8 cellular contexts compared by ENCODE assay signal in genomic region chr5:17219006-17219422, GRCh38. TPM values are rescaled to one million over a fixed set of nuclear protein-coding genes. Genes with fewer than 3 reads are reported as not detected.
A peak's percentile ranks its signal among the peaks of the same experiment; 100 is the strongest.
DNase-seq lines count a peak whose midpoint lies in the region; ATAC-seq and TF ChIP-seq lines count a peak whose summit lies in the region.

No MANE protein-coding gene starts in this region.

- H3K4me3 ChIP-seq in fibroblast of villous mesenchyme (ENCODE audit: low read depth, low read length), result peak overlapping the region; percentile 80
- H3K4me3 ChIP-seq in psoas muscle, result peak overlapping the region; percentile 62

- WGBS in psoas muscle, 3 donors, result 8 to 10% (median 9%) methylated on average over 20 of the region's 20 CpGs

- H3K4me1 ChIP-seq in psoas muscle, result no peaks in the 10 kb centered on the region

- POLR2A ChIA-PET in RWPE1 (lab: Yijun Ruan, JAX; ENCODE audit: low non-redundant PET), result no interaction called here

- no peaks in the 10 kb centered on the region for H3K36me3 ChIP-seq in psoas muscle (ENCODE audit: insufficient read depth in 1 of 2, low read depth in 1 of 2)

- DNase-seq in NCI-H1436 (lab: John Stamatoyannopoulos, UW) (peak; percentile 31), NCI-H1436 treated with DMSO at 0.1 percent for 48 hours (lab: John Stamatoyannopoulos, UW) (no peak), RWPE1 (ENCODE audit: low spot score) (peak; percentile 52), fibroblast of villous mesenchyme (ENCODE audit: low read depth) (peak; percentile 41), psoas muscle (no peak), OCI-M1 (lab: John Stamatoyannopoulos, UW) (no peak), GDM1 (lab: John Stamatoyannopoulos, UW) (no peak)

- peaks cover 0 to 54% (median 17%) of the 10 kb centered on the region in 3 donors for H3K27me3 ChIP-seq in psoas muscle (ENCODE audit: insufficient read depth in 3 of 3, low read length in 2 of 3)

- ATAC-seq in HG02884 (IDR thresholded peaks at IDR 0.05; ENCODE audit: unreplicated experiment) (peak; percentile 22), psoas muscle (no peak)

- CTCF ChIA-PET in RWPE1 (lab: Yijun Ruan, JAX), result no interaction called here

- peak overlapping the region; percentile 80 for H3K27ac ChIP-seq in RWPE1
- no peak overlapping the region for H3K27ac ChIP-seq in psoas muscle

- intact Hi-C loops in psoas muscle (cut with DNase I), result loop anchor here (5.0 to 10.0 kb wide), 2 partner anchors 1093 to 1476 kb away; no protein-coding TSS in a partner anchor

- no peaks in the 10 kb centered on the region for H3K9me3 ChIP-seq in psoas muscle

- no peak for TF ChIP-seq CTCF in RWPE1 (conservative IDR thresholded peaks at IDR 0.05; ENCODE audit: low read depth)
- TF ChIP-seq CTCF in fibroblast of villous mesenchyme (IDR thresholded peaks at IDR 0.05; ENCODE audit: insufficient read depth, low read depth, low read length), result no peak
- TF ChIP-seq CTCF in psoas muscle (IDR thresholded peaks at IDR 0.05), result no peak

RNA-seq across cellular contexts. Expression of gene BASP1, which starts 1.6 kb away (rescaled TPM):
- total RNA-seq in fibroblast of villous mesenchyme (126 and 127 TPM in 2 replicates), psoas muscle (1 to 10 TPM in 3 of 4 donors, under 1 TPM in 1; 0.67 to 1.9 (median 1.1) TPM)
- polyA plus RNA-seq in psoas muscle, result 1 to 10 TPM in 1 of 3 donors, under 1 TPM in 2; 0.64 to 1.2 (median 0.73) TPM

Comparison
In these comparisons a context has a peak if more than half of its experiments do, and no peak if none do; other contexts are left out.
1. DNase-seq: peak in NCI-H1436 (single experiment), RWPE1 (single experiment) and fibroblast of villous mesenchyme (single experiment); none in NCI-H1436 treated with DMSO at 0.1 percent for 48 hours (single experiment), psoas muscle (0 of 2), OCI-M1 (single experiment) and GDM1 (single experiment).
2. RNA of gene BASP1, which starts 1.6 kb away (total RNA-seq): 126 to 127 TPM in fibroblast of villous mesenchyme; 0.67 to 1.9 TPM in psoas muscle; every median in the first group is over 10 times any median in the second.